ENCODE assay signal across 9 cellular contexts in the genomic region with DNA sequence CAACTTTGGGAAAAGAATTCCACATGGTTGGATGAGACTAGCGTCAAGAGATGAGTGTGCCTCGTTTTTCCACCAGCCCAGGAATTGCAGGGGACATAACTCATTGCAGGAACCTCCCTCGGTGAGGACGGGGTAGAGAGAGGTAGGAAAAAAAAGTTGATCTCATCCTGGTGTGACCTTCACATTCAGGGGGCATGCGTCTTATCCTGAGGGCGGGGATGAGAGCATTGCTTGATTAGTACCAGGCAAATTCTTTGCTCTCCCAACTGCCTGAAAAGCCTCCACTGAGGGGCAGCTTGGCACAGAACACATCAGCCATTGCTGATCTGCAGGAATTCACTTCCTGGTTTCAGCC. TPM values are rescaled to one million over a fixed set of nuclear protein-coding genes. Genes with fewer than 3 reads are reported as not detected.
A peak's percentile ranks its signal among the peaks of the same experiment; 100 is the strongest.
DNase-seq lines count a peak whose midpoint lies in the region; ATAC-seq and TF ChIP-seq lines count a peak whose summit lies in the region.
"Had no signal": no experiment of that assay in that cellular context is flagged by ENCODE, and none has a peak within 500 bp of the region (broad histone marks: within the 10 kb centered on the region; RNA-seq: fewer than 3 reads in every experiment).

No MANE protein-coding gene starts in this region.

- TF ChIP-seq CTCF in PC-3 (conservative IDR thresholded peaks at IDR 0.05; ENCODE audit: low read depth, low read length) (no peak), foreskin fibroblast (IDR thresholded peaks at IDR 0.05; ENCODE audit: low read depth, low read length) (no peak)

- H3K9me3 ChIP-seq in ES-I3 (ENCODE audit: control insufficient read depth, insufficient read depth, low read length) (no peaks in the 10 kb centered on the region), PC-3 (ENCODE audit: low read length) (no peaks in the 10 kb centered on the region)

- H3K9me2 ChIP-seq in PC-3 (replicated peaks; ENCODE audit: low read length), result no peaks in the 10 kb centered on the region

- no peak overlapping the region for H3K4me2 ChIP-seq in PC-3 (ENCODE audit: low read length)

- CTCF ChIA-PET in PC-3 (lab: Charles Lee), result interaction anchor here (2.0 kb wide), 1 partner anchor 133 kb away, joined by 5 read pairs; no protein-coding TSS in a partner anchor

- ATAC-seq in PC-3 (no peak), HG03135 (IDR thresholded peaks at IDR 0.05; ENCODE audit: unreplicated experiment) (no peak)

- H3K27ac ChIP-seq in PC-3 (ENCODE audit: low read length), result no peak overlapping the region

- POLR2A ChIA-PET in PC-3 (lab: Charles Lee; ENCODE audit: unreplicated experiment), result no interaction called here

- no TSS peak for BruUV-seq in PC-3 (replicated peaks; lab: Mats Ljungman, UMichigan)

- no peaks in the 10 kb centered on the region for H3K36me3 ChIP-seq in ES-I3 (ENCODE audit: insufficient read depth, low read length)
- no peaks in the 10 kb centered on the region for H3K36me3 ChIP-seq in PC-3 (ENCODE audit: low read depth, low read length)

- DNase-seq in PC-3 (no peak), foreskin fibroblast (peak; percentile 30 to 60), posterior vena cava (ENCODE audit: low spot score) (peak; percentile 57), NCI-H510A treated with DMSO at 0.1 percent for 48 hours (lab: John Stamatoyannopoulos, UW) (no peak), GOT3 (lab: John Stamatoyannopoulos, UW) (no peak)
- DNase-seq: activated gamma-delta T cell had no signal

- H2AFZ ChIP-seq in PC-3 (ENCODE audit: low read length), result peak overlapping the region; percentile 88; the same call in 1 of the 2 replicates

- H3K9ac ChIP-seq in ES-I3 (ENCODE audit: low read depth, low read length), result peak overlapping the region; percentile 16; the same call in 1 of the 2 replicates
- no peak overlapping the region for H3K9ac ChIP-seq in PC-3 (ENCODE audit: low read length)

- intact Hi-C loops in PC-3 (cut with micrococcal nuclease), result loop anchor here (1.0 to 5.0 kb wide), 3 partner anchors 50 to 221 kb away; a partner anchor contains a TSS
- intact Hi-C loops in posterior vena cava (cut with DNase I), result no loop called here

- no peak overlapping the region for H3K4me3 ChIP-seq in PC-3 (ENCODE audit: low read length)
- H3K4me3 ChIP-seq in foreskin fibroblast (ENCODE audit: low read depth in 1 of 2, low read length in 2 of 2), result peak overlapping the region; percentile 35 to 55

- H3F3A ChIP-seq in PC-3 (ENCODE audit: low read length, unreplicated experiment), result no peaks in the 10 kb centered on the region

- no peaks in the 10 kb centered on the region for H4K20me1 ChIP-seq in PC-3 (ENCODE audit: low read length)

- H3K4me1 ChIP-seq in ES-I3 (ENCODE audit: insufficient read depth, low read length) (peaks cover 11% of the 10 kb centered on the region; the same call in 1 of the 2 replicates), PC-3 (ENCODE audit: insufficient read depth, low read length) (peaks cover 4% of the 10 kb centered on the region; the same call in 1 of the 2 replicates)

- H3K27me3 ChIP-seq in PC-3 (ENCODE audit: low read length), result no peaks in the 10 kb centered on the region

- H3K79me2 ChIP-seq in PC-3 (ENCODE audit: low read length), result no peaks in the 10 kb centered on the region

RNA-seq across cellular contexts. Expression of a gene that starts 11.8 kb away (rescaled TPM):
- total RNA-seq in PC-3 (2014; rRNA removed), result not detected in 2 replicates
- under 1 TPM in 1 of 2 donors, not detected in 1; 0.37 TPM for total RNA-seq in posterior vena cava
- total RNA-seq: activated CD4-positive, alpha-beta T cell treated with anti-CD3 and anti-CD28 coated beads for 36 hours had no signal

Comparison
In these comparisons a context has a peak if more than half of its experiments do, and no peak if none do; other contexts are left out.
1. DNase-seq: peak in foreskin fibroblast (2 of 2) and posterior vena cava (single experiment); none in PC-3 (single experiment), NCI-H510A treated with DMSO at 0.1 percent for 48 hours (single experiment) and GOT3 (single experiment).